Comparison of ENCODE assay signal across 23 cellular contexts in genomic region chr1:83927061-83927460, GRCh38.
DNase-seq lines count a peak whose midpoint lies in the region; ATAC-seq, FAIRE-seq and TF ChIP-seq lines count a peak whose summit lies in the region.
"Had no signal": no experiment of that assay in that cellular context is flagged by ENCODE, and none has a peak within 500 bp of the region (broad histone marks: within the 10 kb centered on the region; RNA-seq: fewer than 3 reads in every experiment).

No MANE protein-coding gene starts in this region.

- no peak; the same call in 1 of the 2 replicates for ATAC-seq in IMR-90 (ENCODE audit: low read depth)
- ATAC-seq: A549 had no signal

- H3K4me2 ChIP-seq in IMR-90 (ENCODE audit: low read depth, low read length): peak overlapping the region; percentile 50; the same call in 1 of the 2 replicates
- H3K4me2 ChIP-seq: A549; BLaER1 treated with 17β-estradiol and CSF1 and Interleukin-3, amounts not matched to agents 10 nM and 100 nM had no signal

- no peak overlapping the region for H3K23ac ChIP-seq in IMR-90 (ENCODE audit: low read depth, low read length)

- no peaks in the 10 kb centered on the region for H3K36me3 ChIP-seq in IMR-90 (ENCODE audit: control insufficient read depth, insufficient read depth, low read length)
- H3K36me3 ChIP-seq: BE2C; BLaER1 treated with 17β-estradiol and CSF1 and Interleukin-3, amounts not matched to agents 10 nM and 100 nM; HAP-1 had no signal

- H3K79me1 ChIP-seq in IMR-90 (ENCODE audit: low read depth in 1 of 2, low read length in 2 of 2): no peaks in the 10 kb centered on the region

- intact Hi-C loops in IMR-90 (cut with micrococcal nuclease): no loop called here

- TF ChIP-seq CTCF in D721Med (IDR thresholded peaks at IDR 0.05; ENCODE audit: insufficient read depth, missing control alignments): no peak
- TF ChIP-seq CTCF in IMR-90 (conservative IDR thresholded peaks at IDR 0.05; ENCODE audit: low read depth, low read length): no peak

- no peak overlapping the region for H2AFZ ChIP-seq in IMR-90 (replicated peaks; ENCODE audit: low read length, poor library complexity)

- no peak overlapping the region for H4K5ac ChIP-seq in IMR-90 (ENCODE audit: low read depth, low read length)

- BruUV-seq in IMR-90 (replicated peaks; lab: Mats Ljungman, UMichigan): no TSS peak

- FAIRE-seq in D721Med (lab: Jason Lieb, UNC): peak; percentile 84
- FAIRE-seq: A549, G401.6, GM12892, H54 had no signal

- POLR2A ChIA-PET in IMR-90 (lab: Charles Lee; ENCODE audit: unreplicated experiment): no interaction called here

- no peak overlapping the region for H2BK5ac ChIP-seq in IMR-90 (ENCODE audit: low read depth, low read length, poor library complexity, severe bottlenecking)

- dilution Hi-C loops in IMR-90 (cut with HindIII; ENCODE audit: low sequenced_read_pairs, unreplicated experiment): no loop called here

- H2AK9ac ChIP-seq in IMR-90 (replicated peaks; ENCODE audit: low read depth, low read length, poor library complexity): no peak overlapping the region

- peaks cover 6% of the 10 kb centered on the region; the same call in 1 of the 2 replicates for H3K4me1 ChIP-seq in IMR-90 (ENCODE audit: control insufficient read depth, insufficient read depth, low read length)
- H3K4me1 ChIP-seq: BE2C had no signal

- no peak overlapping the region for H2AK5ac ChIP-seq in IMR-90 (ENCODE audit: low read depth, low read length)

- H3K9me3 ChIP-seq in IMR-90 (ENCODE audit: control insufficient read depth, insufficient read depth, low read length): no peaks in the 10 kb centered on the region
- H3K9me3 ChIP-seq: A549; BE2C; BLaER1 treated with 17β-estradiol and CSF1 and Interleukin-3, amounts not matched to agents 10 nM and 100 nM; HAP-1 had no signal

- H3K27me3 ChIP-seq in IMR-90 (ENCODE audit: control insufficient read depth, insufficient read depth, low read length): no peaks in the 10 kb centered on the region
- H3K27me3 ChIP-seq: BE2C; BLaER1 treated with 17β-estradiol and CSF1 and Interleukin-3, amounts not matched to agents 10 nM and 100 nM had no signal

- H4K8ac ChIP-seq in IMR-90 (ENCODE audit: low read depth in 2 of 2, low read length in 2 of 2): no peak overlapping the region

- no peak overlapping the region for H3K9ac ChIP-seq in IMR-90 (ENCODE audit: low read depth, low read length)
- H3K9ac ChIP-seq: BLaER1 treated with 17β-estradiol and CSF1 and Interleukin-3, amounts not matched to agents 10 nM and 100 nM had no signal

- no peak overlapping the region for H2BK20ac ChIP-seq in IMR-90 (ENCODE audit: low read depth, low read length)

- DNase-seq in D721Med (ENCODE audit: insufficient read length, low spot score) (no peak), IMR-90 (no peak), fibroblast of peridontal ligament (ENCODE audit: extremely low read depth) (peak; percentile 22), NCI-H226 (no peak), DMS53 treated with DMSO at 0.1 percent for 48 hours (lab: John Stamatoyannopoulos, UW; ENCODE audit: unreplicated experiment) (no peak)
- no peak for DNase-seq in activated naive CD4-positive, alpha-beta T cell treated with anti-CD3 and anti-CD28 coated beads, Interleukin-2, amount 50 U/mL, for 16 hours
- DNase-seq: 8988T; ACHN; AML-193; BE2C; CD4-positive, alpha-beta T cell; CD8-positive, alpha-beta memory T cell; DMS53; DND-41; GOT3; HFFc6 had no signal

- H3K4ac ChIP-seq in IMR-90 (ENCODE audit: low read depth, low read length): no peak overlapping the region

- H2BK120ac ChIP-seq in IMR-90 (ENCODE audit: low read depth, low read length): no peak overlapping the region

- H3K9me1 ChIP-seq in IMR-90 (ENCODE audit: insufficient read depth, low read length): 0 out of 2 replicates have a peak, but pooled peaks cover 2% of the 10 kb centered on the region

- no peak overlapping the region for H3K56ac ChIP-seq in IMR-90 (ENCODE audit: extremely low read depth, insufficient read depth, low read length)

- no peak for TF ChIP-seq RAD21 in IMR-90 (IDR thresholded peaks at IDR 0.05; ENCODE audit: low read length)

- H3K14ac ChIP-seq in IMR-90 (replicated peaks; ENCODE audit: low read depth, low read length): no peak overlapping the region

- CTCF ChIA-PET in IMR-90 (lab: Yijun Ruan, JAX): interaction anchor here (0.7 kb wide), 1 partner anchor 196 kb away, joined by 3 read pairs; no protein-coding TSS in a partner anchor

- in situ Hi-C loops in IMR-90 (cut with MboI; ENCODE audit: low sequenced_read_pairs): loop anchor here (10.0 kb wide), 2 partner anchors 508 to 848 kb away; no protein-coding TSS in a partner anchor

- no peaks in the 10 kb centered on the region for H4K20me1 ChIP-seq in IMR-90 (ENCODE audit: insufficient read depth, low read length)
- H4K20me1 ChIP-seq: BLaER1 treated with 17β-estradiol and CSF1 and Interleukin-3, amounts not matched to agents 10 nM and 100 nM had no signal

- no peak overlapping the region for H2BK15ac ChIP-seq in IMR-90 (ENCODE audit: low read depth, low read length)

- no peak overlapping the region for H3K18ac ChIP-seq in IMR-90 (ENCODE audit: low read depth, low read length)

- no peak overlapping the region for H3K27ac ChIP-seq in IMR-90 (ENCODE audit: insufficient read depth, low read length)
- peak overlapping the region; percentile 17 for H3K27ac ChIP-seq in temporal lobe (ENCODE audit: low read depth, low read length)
- H3K27ac ChIP-seq: A549; BLaER1 treated with 17β-estradiol and CSF1 and Interleukin-3, amounts not matched to agents 10 nM and 100 nM had no signal

- no peak overlapping the region for H3K4me3 ChIP-seq in IMR-90 (ENCODE audit: insufficient read depth, low read depth, low read length)
- H3K4me3 ChIP-seq: A549; BLaER1 treated with 17β-estradiol and CSF1 and Interleukin-3, amounts not matched to agents 10 nM and 100 nM; HAP-1 had no signal

- no peak for TF ChIP-seq POLR2A in IMR-90 (IDR thresholded peaks at IDR 0.05; ENCODE audit: low read depth, low read length)

- H4K91ac ChIP-seq in IMR-90 (ENCODE audit: insufficient read depth, low read depth, low read length): no peak overlapping the region

TF ChIP-seq in IMR-90, 13 proteins besides CTCF, POLR2A, EP300 and RAD21:
- TF ChIP-seq SMC3 (IDR thresholded peaks at IDR 0.05; ENCODE audit: low read depth, low read length) (no peak), FOS (IDR thresholded peaks at IDR 0.05; ENCODE audit: low read depth, low read length) (no peak), MXI1 (IDR thresholded peaks at IDR 0.05; ENCODE audit: borderline replicate concordance, low read depth, low read length) (no peak), CEBPB (IDR thresholded peaks at IDR 0.05; ENCODE audit: low read depth, low read length) (no peak), MAZ (IDR thresholded peaks at IDR 0.05; ENCODE audit: borderline replicate concordance, low read depth, low read length) (no peak), RFX5 (IDR thresholded peaks at IDR 0.05; ENCODE audit: low read depth, low read length) (no peak), USF2 (IDR thresholded peaks at IDR 0.05; ENCODE audit: low read depth, low read length) (no peak), RCOR1 (IDR thresholded peaks at IDR 0.05; ENCODE audit: insufficient replicate concordance, low read length) (no peak), MAFK (IDR thresholded peaks at IDR 0.05; ENCODE audit: low read depth, low read length) (no peak), BHLHE40 (IDR thresholded peaks at IDR 0.05; ENCODE audit: low read depth, low read length) (no peak), CHD1 (IDR thresholded peaks at IDR 0.05; ENCODE audit: low read depth, low read length) (no peak), NFE2L2 (IDR thresholded peaks at IDR 0.05; ENCODE audit: low read depth, low read length) (no peak)
- TF ChIP-seq, protein P1, sequence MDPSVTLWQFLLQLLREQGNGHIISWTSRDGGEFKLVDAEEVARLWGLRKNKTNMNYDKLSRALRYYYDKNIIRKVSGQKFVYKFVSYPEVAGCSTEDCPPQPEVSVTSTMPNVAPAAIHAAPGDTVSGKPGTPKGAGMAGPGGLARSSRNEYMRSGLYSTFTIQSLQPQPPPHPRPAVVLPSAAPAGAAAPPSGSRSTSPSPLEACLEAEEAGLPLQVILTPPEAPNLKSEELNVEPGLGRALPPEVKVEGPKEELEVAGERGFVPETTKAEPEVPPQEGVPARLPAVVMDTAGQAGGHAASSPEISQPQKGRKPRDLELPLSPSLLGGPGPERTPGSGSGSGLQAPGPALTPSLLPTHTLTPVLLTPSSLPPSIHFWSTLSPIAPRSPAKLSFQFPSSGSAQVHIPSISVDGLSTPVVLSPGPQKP (IDR thresholded peaks at IDR 0.05; ENCODE audit: borderline replicate concordance, low read depth, low read length): no peak
